In the genomic region with DNA sequence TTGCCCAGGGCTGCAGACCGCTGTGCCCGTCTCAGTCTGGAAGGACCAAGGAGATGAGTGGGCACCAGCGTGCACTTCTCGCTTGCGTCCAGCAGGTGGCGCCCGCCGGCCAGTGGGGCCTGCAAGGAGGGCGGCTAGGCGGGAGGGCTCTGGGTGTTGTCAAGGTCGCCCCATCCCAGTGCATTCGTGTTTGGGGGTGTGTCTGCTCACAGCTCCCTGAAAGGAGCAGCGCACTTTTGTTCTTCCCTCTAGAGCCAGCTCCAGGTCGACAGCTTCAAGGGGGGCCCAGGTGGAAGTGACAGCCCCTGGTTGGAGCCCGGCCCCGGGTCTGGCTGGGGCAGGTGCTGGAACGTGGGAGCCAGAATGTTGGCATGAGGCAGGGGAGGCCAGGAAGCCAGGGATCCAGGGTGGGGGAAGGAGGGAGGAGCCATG, we compare ENCODE assay signal across 9 cellular contexts. TPM values are rescaled to one million over a fixed set of nuclear protein-coding genes. Genes with fewer than 3 reads are reported as not detected.
A peak's percentile ranks its signal among the peaks of the same experiment; 100 is the strongest.
DNase-seq lines count a peak whose midpoint lies in the region; ATAC-seq and TF ChIP-seq lines count a peak whose summit lies in the region.
"Had no signal": no experiment of that assay in that cellular context is flagged by ENCODE, and none has a peak within 500 bp of the region (broad histone marks: within the 10 kb centered on the region; RNA-seq: fewer than 3 reads in every experiment).

No MANE protein-coding gene starts in this region.

- no peak overlapping the region for H3K4me3 Mint-ChIP-seq in central memory CD8-positive, alpha-beta T cell

- no peak overlapping the region for H3K4me3 ChIP-seq in left lung
- H3K4me3 ChIP-seq: skin epidermis had no signal

- ATAC-seq in central memory CD8-positive, alpha-beta T cell (replicated peaks; ENCODE audit: extremely low read depth, poor library complexity, severe bottlenecking), result peak; percentile 59
- ATAC-seq in left lung (peak; percentile 84), HG03135 (IDR thresholded peaks at IDR 0.05; ENCODE audit: unreplicated experiment) (no peak)

- H3K27me3 Mint-ChIP-seq in central memory CD8-positive, alpha-beta T cell, result peaks cover 29% of the 10 kb centered on the region

- H3K36me3 ChIP-seq in left lung, result no peaks in the 10 kb centered on the region

- H3K36me3 Mint-ChIP-seq in central memory CD8-positive, alpha-beta T cell (ENCODE audit: insufficient read depth), result no peaks in the 10 kb centered on the region

- no peaks in the 10 kb centered on the region for H3K9me3 Mint-ChIP-seq in central memory CD8-positive, alpha-beta T cell

- peaks cover 0 to 42% of the 10 kb centered on the region in 2 donors for H3K27me3 ChIP-seq in left lung

- peaks cover 7% of the 10 kb centered on the region for H3K4me1 Mint-ChIP-seq in central memory CD8-positive, alpha-beta T cell

- DNase-seq in A172 (ENCODE audit: low spot score), result peak; percentile 35
- DNase-seq in GM19238 (ENCODE audit: insufficient read length, low spot score), result peak; percentile 76
- DNase-seq in NCI-H345 treated with DMSO at 0.1 percent for 48 hours (lab: John Stamatoyannopoulos, UW; ENCODE audit: unreplicated experiment), result peak; percentile 22
- peak; percentile 56 for DNase-seq in activated CD4-positive, alpha-beta T cell treated with anti-CD3 and anti-CD28 coated beads for 1 hour
- DNase-seq in central memory CD8-positive, alpha-beta T cell (ENCODE audit: low spot score in 2 of 2), result peak; percentile 61 to 63
- peak; percentile 71 to 96 for DNase-seq in left lung
- peak; percentile 53 to 79 for DNase-seq in stimulated activated CD4-positive, alpha-beta T cell treated with anti-CD3 and anti-CD28 coated beads, Interleukin-4, amount 100 ng/mL, for 48 hours (ENCODE audit: low read depth in 2 of 2)

- no peaks in the 10 kb centered on the region for H3K9me3 ChIP-seq in left lung

- intact Hi-C loops in left lung (cut with DNase I), result loop anchor here in 1 of 2 donors (5.0 to 10.0 kb wide), 3 partner anchors 114 to 496 kb away; no protein-coding TSS in a partner anchor

- H3K27ac ChIP-seq in left lung, result no peak overlapping the region
- H3K27ac ChIP-seq: skin epidermis had no signal

- peak; percentile 96 to 97 for TF ChIP-seq CTCF in left lung (IDR thresholded peaks at IDR 0.05)

- H3K4me1 ChIP-seq in left lung, result peaks cover 0 to 7% of the 10 kb centered on the region in 2 donors

- no peak overlapping the region for H3K27ac Mint-ChIP-seq in central memory CD8-positive, alpha-beta T cell (ENCODE audit: low read depth)

RNA-seq across cellular contexts. Expression of a gene that starts 23.4 kb away (rescaled TPM):
- total RNA-seq in A172 (2014; rRNA removed; shearing (Covaris generic)), result not detected in 2 replicates
- total RNA-seq in left lung, result not detected

RNA-seq across cellular contexts. Expression of a gene that starts 45.3 kb away (rescaled TPM):
- total RNA-seq in A172 (2014; rRNA removed; shearing (Covaris generic)), result not detected in 2 replicates
- total RNA-seq in left lung, result 1 to 10 TPM; 4.6 to 5.0 TPM

Comparison
In these comparisons a context has a peak if more than half of its experiments do, and no peak if none do; other contexts are left out.
1. DNase-seq: peak in every context shown above with its lines; median percentile 84 in left lung; 76 in GM19238; 66 in stimulated activated CD4-positive, alpha-beta T cell treated with anti-CD3 and anti-CD28 coated beads, Interleukin-4, amount 100 ng/mL, for 48 hours; 62 in central memory CD8-positive, alpha-beta T cell; 56 in activated CD4-positive, alpha-beta T cell treated with anti-CD3 and anti-CD28 coated beads for 1 hour; 35 in A172; 22 in NCI-H345 treated with DMSO at 0.1 percent for 48 hours.